In the genomic region with DNA sequence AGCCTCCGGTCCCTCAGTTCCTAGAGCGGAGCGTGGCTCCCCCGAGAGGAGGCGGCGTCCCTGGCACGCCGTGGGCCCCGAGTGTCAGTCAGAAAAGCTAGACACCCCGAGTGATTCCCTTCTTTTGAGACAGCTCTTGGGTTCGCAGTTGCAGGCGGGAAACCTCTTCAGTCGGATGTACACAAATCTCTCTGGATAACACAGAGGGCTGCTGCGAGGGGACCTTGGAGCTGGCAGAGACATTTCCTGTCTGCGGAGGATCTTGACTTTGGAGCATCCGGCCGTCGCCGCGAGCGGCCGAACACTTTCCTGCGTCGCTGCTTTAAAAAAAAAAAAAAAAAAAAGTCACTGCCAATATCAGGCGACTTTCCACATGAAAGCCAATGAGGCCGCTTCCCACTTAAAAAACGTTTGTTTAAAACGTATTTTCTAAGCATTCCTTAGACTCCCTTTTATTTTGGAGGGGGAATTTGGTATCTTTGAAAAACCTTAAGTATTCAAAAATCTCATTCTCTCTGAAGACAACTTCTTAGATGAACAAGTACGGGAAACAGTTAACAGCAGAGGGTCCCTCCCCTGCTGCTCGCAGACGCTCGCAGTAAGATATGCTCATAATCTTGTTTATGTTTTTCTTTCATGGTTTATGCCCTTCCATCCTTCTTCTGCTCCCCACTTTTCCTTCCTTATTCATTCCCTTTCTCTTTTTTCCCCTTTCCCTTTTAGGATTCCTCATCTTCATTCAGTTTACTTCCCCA, we compare ENCODE assay signal across 1 cellular context.
A peak's percentile ranks its signal among the peaks of the same experiment; 100 is the strongest.
TF ChIP-seq lines count a peak whose summit lies in the region.

No MANE protein-coding gene starts in this region.

TF ChIP-seq in HEK293, 187 proteins besides CTCF, POLR2A, EP300 and RAD21 (continued from another document and continues in another):
- TF ChIP-seq, protein P1, sequence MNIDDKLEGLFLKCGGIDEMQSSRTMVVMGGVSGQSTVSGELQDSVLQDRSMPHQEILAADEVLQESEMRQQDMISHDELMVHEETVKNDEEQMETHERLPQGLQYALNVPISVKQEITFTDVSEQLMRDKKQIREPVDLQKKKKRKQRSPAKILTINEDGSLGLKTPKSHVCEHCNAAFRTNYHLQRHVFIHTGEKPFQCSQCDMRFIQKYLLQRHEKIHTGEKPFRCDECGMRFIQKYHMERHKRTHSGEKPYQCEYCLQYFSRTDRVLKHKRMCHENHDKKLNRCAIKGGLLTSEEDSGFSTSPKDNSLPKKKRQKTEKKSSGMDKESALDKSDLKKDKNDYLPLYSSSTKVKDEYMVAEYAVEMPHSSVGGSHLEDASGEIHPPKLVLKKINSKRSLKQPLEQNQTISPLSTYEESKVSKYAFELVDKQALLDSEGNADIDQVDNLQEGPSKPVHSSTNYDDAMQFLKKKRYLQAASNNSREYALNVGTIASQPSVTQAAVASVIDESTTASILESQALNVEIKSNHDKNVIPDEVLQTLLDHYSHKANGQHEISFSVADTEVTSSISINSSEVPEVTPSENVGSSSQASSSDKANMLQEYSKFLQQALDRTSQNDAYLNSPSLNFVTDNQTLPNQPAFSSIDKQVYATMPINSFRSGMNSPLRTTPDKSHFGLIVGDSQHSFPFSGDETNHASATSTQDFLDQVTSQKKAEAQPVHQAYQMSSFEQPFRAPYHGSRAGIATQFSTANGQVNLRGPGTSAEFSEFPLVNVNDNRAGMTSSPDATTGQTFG (tag by site-specific recombination; IDR thresholded peaks at IDR 0.05; ENCODE audit: borderline replicate concordance), result no peak
- TF ChIP-seq ZNF529 (tag by site-specific recombination; IDR thresholded peaks at IDR 0.05; ENCODE audit: insufficient replicate concordance), result no peak
- TF ChIP-seq RBAK (tag by site-specific recombination; IDR thresholded peaks at IDR 0.05), result no peak
- no peak for TF ChIP-seq ZNF571 (tag by site-specific recombination; IDR thresholded peaks at IDR 0.05)
- no peak for TF ChIP-seq GLI2 (tag by site-specific recombination; IDR thresholded peaks at IDR 0.05; ENCODE audit: borderline replicate concordance, low read depth)
- TF ChIP-seq, protein P2, sequence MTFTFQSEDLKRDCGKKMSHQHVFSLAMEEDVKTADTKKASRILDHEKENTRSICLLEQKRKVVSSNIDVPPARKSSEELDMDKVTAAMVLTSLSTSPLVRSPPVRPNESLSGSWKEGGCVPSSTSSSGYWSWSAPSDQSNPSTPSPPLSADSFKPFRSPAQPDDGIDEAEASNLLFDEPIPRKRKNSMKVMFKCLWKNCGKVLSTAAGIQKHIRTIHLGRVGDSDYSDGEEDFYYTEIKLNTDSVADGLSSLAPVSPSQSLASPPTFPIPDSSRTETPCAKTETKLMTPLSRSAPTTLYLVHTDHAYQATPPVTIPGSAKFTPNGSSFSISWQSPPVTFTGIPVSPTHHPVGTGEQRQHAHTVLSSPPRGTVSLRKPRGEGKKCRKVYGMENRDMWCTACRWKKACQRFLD (tag by site-specific recombination; IDR thresholded peaks at IDR 0.05), result no peak
- TF ChIP-seq, protein P3, sequence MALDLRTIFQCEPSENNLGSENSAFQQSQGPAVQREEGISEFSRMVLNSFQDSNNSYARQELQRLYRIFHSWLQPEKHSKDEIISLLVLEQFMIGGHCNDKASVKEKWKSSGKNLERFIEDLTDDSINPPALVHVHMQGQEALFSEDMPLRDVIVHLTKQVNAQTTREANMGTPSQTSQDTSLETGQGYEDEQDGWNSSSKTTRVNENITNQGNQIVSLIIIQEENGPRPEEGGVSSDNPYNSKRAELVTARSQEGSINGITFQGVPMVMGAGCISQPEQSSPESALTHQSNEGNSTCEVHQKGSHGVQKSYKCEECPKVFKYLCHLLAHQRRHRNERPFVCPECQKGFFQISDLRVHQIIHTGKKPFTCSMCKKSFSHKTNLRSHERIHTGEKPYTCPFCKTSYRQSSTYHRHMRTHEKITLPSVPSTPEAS (tag by site-specific recombination; IDR thresholded peaks at IDR 0.05), result no peak
- TF ChIP-seq KLF10 (tag by site-specific recombination; IDR thresholded peaks at IDR 0.05), result no peak
- TF ChIP-seq ZBTB20 (tag by site-specific recombination; IDR thresholded peaks at IDR 0.05), result peak; percentile 83; the same call in 1 of the 2 replicates
- peak; percentile 37; the same call in 1 of the 2 replicates for TF ChIP-seq ZSCAN30 (tag by site-specific recombination; IDR thresholded peaks at IDR 0.05)
- TF ChIP-seq ZNF292 (tag by site-specific recombination; IDR thresholded peaks at IDR 0.05; ENCODE audit: borderline replicate concordance, low read depth), result no peak
- TF ChIP-seq, protein P4, sequence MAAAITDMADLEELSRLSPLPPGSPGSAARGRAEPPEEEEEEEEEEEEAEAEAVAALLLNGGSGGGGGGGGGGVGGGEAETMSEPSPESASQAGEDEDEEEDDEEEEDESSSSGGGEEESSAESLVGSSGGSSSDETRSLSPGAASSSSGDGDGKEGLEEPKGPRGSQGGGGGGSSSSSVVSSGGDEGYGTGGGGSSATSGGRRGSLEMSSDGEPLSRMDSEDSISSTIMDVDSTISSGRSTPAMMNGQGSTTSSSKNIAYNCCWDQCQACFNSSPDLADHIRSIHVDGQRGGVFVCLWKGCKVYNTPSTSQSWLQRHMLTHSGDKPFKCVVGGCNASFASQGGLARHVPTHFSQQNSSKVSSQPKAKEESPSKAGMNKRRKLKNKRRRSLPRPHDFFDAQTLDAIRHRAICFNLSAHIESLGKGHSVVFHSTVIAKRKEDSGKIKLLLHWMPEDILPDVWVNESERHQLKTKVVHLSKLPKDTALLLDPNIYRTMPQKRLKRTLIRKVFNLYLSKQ (tag by site-specific recombination; IDR thresholded peaks at IDR 0.05; ENCODE audit: borderline replicate concordance), result no peak; the same call in 1 of the 2 replicates
- no peak for TF ChIP-seq HOXA7 (CRISPR knock-in tag; IDR thresholded peaks at IDR 0.05; ENCODE audit: borderline replicate concordance)
- TF ChIP-seq ZBTB21 (tag by site-specific recombination; IDR thresholded peaks at IDR 0.05), result no peak
- 0 out of 2 replicates have a peak, but pooled peaks have one; percentile 12 for TF ChIP-seq IKZF3 (tag by site-specific recombination; IDR thresholded peaks at IDR 0.05)
- TF ChIP-seq SETDB1 (IDR thresholded peaks at IDR 0.05; ENCODE audit: insufficient read length, low read length), result no peak
- TF ChIP-seq ZNF560 (tag by site-specific recombination; IDR thresholded peaks at IDR 0.05; ENCODE audit: borderline replicate concordance), result no peak
- no peak for TF ChIP-seq ZNF146 (tag by site-specific recombination; IDR thresholded peaks at IDR 0.05)
- TF ChIP-seq, protein P5, sequence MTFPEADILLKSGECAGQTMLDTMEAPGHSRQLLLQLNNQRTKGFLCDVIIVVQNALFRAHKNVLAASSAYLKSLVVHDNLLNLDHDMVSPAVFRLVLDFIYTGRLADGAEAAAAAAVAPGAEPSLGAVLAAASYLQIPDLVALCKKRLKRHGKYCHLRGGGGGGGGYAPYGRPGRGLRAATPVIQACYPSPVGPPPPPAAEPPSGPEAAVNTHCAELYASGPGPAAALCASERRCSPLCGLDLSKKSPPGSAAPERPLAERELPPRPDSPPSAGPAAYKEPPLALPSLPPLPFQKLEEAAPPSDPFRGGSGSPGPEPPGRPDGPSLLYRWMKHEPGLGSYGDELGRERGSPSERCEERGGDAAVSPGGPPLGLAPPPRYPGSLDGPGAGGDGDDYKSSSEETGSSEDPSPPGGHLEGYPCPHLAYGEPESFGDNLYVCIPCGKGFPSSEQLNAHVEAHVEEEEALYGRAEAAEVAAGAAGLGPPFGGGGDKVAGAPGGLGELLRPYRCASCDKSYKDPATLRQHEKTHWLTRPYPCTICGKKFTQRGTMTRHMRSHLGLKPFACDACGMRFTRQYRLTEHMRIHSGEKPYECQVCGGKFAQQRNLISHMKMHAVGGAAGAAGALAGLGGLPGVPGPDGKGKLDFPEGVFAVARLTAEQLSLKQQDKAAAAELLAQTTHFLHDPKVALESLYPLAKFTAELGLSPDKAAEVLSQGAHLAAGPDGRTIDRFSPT (tag by site-specific recombination; IDR thresholded peaks at IDR 0.05), result 0 out of 2 replicates have a peak, but pooled peaks have one; percentile 37
- no peak for TF ChIP-seq ZNF624 (tag by site-specific recombination; IDR thresholded peaks at IDR 0.05)
- no peak for TF ChIP-seq ZNF214 (tag by site-specific recombination; IDR thresholded peaks at IDR 0.05; ENCODE audit: borderline replicate concordance)
- TF ChIP-seq WT1 (tag by site-specific recombination; IDR thresholded peaks at IDR 0.05), result no peak
- no peak for TF ChIP-seq ZNF202 (tag by site-specific recombination; IDR thresholded peaks at IDR 0.05; ENCODE audit: borderline replicate concordance)
- TF ChIP-seq SCRT1 (tag by site-specific recombination; IDR thresholded peaks at IDR 0.05; ENCODE audit: borderline replicate concordance), result no peak
- no peak for TF ChIP-seq OVOL3 (tag by site-specific recombination; IDR thresholded peaks at IDR 0.05)
- no peak for TF ChIP-seq ZNF707 (tag by site-specific recombination; IDR thresholded peaks at IDR 0.05)
- TF ChIP-seq ZNF157 (tag by site-specific recombination; IDR thresholded peaks at IDR 0.05), result no peak
- TF ChIP-seq, protein P6, sequence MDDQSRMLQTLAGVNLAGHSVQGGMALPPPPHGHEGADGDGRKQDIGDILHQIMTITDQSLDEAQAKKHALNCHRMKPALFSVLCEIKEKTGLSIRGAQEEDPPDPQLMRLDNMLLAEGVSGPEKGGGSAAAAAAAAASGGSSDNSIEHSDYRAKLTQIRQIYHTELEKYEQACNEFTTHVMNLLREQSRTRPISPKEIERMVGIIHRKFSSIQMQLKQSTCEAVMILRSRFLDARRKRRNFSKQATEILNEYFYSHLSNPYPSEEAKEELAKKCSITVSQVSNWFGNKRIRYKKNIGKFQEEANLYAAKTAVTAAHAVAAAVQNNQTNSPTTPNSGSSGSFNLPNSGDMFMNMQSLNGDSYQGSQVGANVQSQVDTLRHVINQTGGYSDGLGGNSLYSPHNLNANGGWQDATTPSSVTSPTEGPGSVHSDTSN (CRISPR knock-in tag; IDR thresholded peaks at IDR 0.05), result no peak
- TF ChIP-seq GFI1B (tag by site-specific recombination; IDR thresholded peaks at IDR 0.05), result no peak
- no peak for TF ChIP-seq ZNF184 (tag by site-specific recombination; IDR thresholded peaks at IDR 0.05)
- TF ChIP-seq, protein P7, sequence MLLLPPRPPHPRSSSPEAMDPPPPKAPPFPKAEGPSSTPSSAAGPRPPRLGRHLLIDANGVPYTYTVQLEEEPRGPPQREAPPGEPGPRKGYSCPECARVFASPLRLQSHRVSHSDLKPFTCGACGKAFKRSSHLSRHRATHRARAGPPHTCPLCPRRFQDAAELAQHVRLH (tag by site-specific recombination; IDR thresholded peaks at IDR 0.05), result no peak
- no peak for TF ChIP-seq ZNF514 (tag by site-specific recombination; IDR thresholded peaks at IDR 0.05)
- TF ChIP-seq ZNF16 (tag by site-specific recombination; IDR thresholded peaks at IDR 0.05; ENCODE audit: low read depth), result no peak
- no peak for TF ChIP-seq ZNF585B (tag by site-specific recombination; IDR thresholded peaks at IDR 0.05)
- TF ChIP-seq GLIS1 (tag by site-specific recombination; IDR thresholded peaks at IDR 0.05), result 0 out of 2 replicates have a peak, but pooled peaks have one; percentile 5
- no peak for TF ChIP-seq ZNF747 (tag by site-specific recombination; IDR thresholded peaks at IDR 0.05)
- TF ChIP-seq, protein P8, sequence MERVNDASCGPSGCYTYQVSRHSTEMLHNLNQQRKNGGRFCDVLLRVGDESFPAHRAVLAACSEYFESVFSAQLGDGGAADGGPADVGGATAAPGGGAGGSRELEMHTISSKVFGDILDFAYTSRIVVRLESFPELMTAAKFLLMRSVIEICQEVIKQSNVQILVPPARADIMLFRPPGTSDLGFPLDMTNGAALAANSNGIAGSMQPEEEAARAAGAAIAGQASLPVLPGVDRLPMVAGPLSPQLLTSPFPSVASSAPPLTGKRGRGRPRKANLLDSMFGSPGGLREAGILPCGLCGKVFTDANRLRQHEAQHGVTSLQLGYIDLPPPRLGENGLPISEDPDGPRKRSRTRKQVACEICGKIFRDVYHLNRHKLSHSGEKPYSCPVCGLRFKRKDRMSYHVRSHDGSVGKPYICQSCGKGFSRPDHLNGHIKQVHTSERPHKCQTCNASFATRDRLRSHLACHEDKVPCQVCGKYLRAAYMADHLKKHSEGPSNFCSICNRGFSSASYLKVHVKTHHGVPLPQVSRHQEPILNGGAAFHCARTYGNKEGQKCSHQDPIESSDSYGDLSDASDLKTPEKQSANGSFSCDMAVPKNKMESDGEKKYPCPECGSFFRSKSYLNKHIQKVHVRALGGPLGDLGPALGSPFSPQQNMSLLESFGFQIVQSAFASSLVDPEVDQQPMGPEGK (tag by site-specific recombination; IDR thresholded peaks at IDR 0.05), result 0 out of 2 replicates have a peak, but pooled peaks have one; percentile 51
- TF ChIP-seq ZNF23 (tag by site-specific recombination; IDR thresholded peaks at IDR 0.05; ENCODE audit: borderline replicate concordance), result no peak
- no peak; the same call in none of the 2 replicates for TF ChIP-seq ZNF561 (tag by site-specific recombination; IDR thresholded peaks at IDR 0.05; ENCODE audit: borderline replicate concordance)
- no peak for TF ChIP-seq ZNF416 (tag by site-specific recombination; IDR thresholded peaks at IDR 0.05)
- TF ChIP-seq ZNF311 (tag by site-specific recombination; IDR thresholded peaks at IDR 0.05; ENCODE audit: borderline replicate concordance), result no peak
- TF ChIP-seq ZNF677 (tag by site-specific recombination; IDR thresholded peaks at IDR 0.05), result no peak
- no peak for TF ChIP-seq ZNF664 (tag by site-specific recombination; IDR thresholded peaks at IDR 0.05)
- TF ChIP-seq, protein P9, sequence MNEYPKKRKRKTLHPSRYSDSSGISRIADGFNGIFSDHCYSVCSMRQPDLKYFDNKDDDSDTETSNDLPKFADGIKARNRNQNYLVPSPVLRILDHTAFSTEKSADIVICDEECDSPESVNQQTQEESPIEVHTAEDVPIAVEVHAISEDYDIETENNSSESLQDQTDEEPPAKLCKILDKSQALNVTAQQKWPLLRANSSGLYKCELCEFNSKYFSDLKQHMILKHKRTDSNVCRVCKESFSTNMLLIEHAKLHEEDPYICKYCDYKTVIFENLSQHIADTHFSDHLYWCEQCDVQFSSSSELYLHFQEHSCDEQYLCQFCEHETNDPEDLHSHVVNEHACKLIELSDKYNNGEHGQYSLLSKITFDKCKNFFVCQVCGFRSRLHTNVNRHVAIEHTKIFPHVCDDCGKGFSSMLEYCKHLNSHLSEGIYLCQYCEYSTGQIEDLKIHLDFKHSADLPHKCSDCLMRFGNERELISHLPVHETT (tag by site-specific recombination; IDR thresholded peaks at IDR 0.05), result no peak
- TF ChIP-seq ZNF221 (tag by site-specific recombination; IDR thresholded peaks at IDR 0.05; ENCODE audit: borderline replicate concordance), result no peak
- no peak for TF ChIP-seq ZNF114 (tag by site-specific recombination; IDR thresholded peaks at IDR 0.05)
- no peak for TF ChIP-seq ZNF555 (tag by site-specific recombination; conservative IDR thresholded peaks at IDR 0.05)
- no peak for TF ChIP-seq ZNF791 (tag by site-specific recombination; IDR thresholded peaks at IDR 0.05)
- TF ChIP-seq ZNF701 (tag by site-specific recombination; IDR thresholded peaks at IDR 0.05), result no peak
- TF ChIP-seq ZBTB48 (tag by site-specific recombination; IDR thresholded peaks at IDR 0.05), result peak; percentile 82; the same call in 1 of the 2 replicates
- TF ChIP-seq ZFP3 (tag by site-specific recombination; IDR thresholded peaks at IDR 0.05; ENCODE audit: low read depth), result no peak
